Comparison of ENCODE assay signal across 9 cellular contexts in genomic region chrX:116031331-116031730, GRCh38.
"Had no signal": no experiment of that assay in that cellular context is flagged by ENCODE, and none has a peak within 500 bp of the region (broad histone marks: within the 10 kb centered on the region; RNA-seq: fewer than 3 reads in every experiment).

No MANE protein-coding gene starts in this region.

- H3K4me3 ChIP-seq: GM23248, HAP-1 had no signal

- H3K27me3 Mint-ChIP-seq: IgD-negative memory B cell had no signal

- H3K27ac ChIP-seq: GM23248, HL-60 had no signal

- H3K36me3 ChIP-seq: HAP-1 had no signal

- H2AFZ ChIP-seq: GM23248 had no signal

- H3K4me1 Mint-ChIP-seq: IgD-negative memory B cell had no signal

- H3K4me1 ChIP-seq: HAP-1 had no signal

- ATAC-seq: HCT116, HepG2 had no signal

- DNase-seq: GM23248, GOT3, H7, HFFc6 had no signal

- H3K9ac ChIP-seq: GM23248 had no signal

- H3K9me3 ChIP-seq: HAP-1 had no signal

- H3K27ac Mint-ChIP-seq: HFFc6, IgD-negative memory B cell had no signal

- H3K4me3 Mint-ChIP-seq: HFFc6, IgD-negative memory B cell had no signal
